In the genomic region with DNA sequence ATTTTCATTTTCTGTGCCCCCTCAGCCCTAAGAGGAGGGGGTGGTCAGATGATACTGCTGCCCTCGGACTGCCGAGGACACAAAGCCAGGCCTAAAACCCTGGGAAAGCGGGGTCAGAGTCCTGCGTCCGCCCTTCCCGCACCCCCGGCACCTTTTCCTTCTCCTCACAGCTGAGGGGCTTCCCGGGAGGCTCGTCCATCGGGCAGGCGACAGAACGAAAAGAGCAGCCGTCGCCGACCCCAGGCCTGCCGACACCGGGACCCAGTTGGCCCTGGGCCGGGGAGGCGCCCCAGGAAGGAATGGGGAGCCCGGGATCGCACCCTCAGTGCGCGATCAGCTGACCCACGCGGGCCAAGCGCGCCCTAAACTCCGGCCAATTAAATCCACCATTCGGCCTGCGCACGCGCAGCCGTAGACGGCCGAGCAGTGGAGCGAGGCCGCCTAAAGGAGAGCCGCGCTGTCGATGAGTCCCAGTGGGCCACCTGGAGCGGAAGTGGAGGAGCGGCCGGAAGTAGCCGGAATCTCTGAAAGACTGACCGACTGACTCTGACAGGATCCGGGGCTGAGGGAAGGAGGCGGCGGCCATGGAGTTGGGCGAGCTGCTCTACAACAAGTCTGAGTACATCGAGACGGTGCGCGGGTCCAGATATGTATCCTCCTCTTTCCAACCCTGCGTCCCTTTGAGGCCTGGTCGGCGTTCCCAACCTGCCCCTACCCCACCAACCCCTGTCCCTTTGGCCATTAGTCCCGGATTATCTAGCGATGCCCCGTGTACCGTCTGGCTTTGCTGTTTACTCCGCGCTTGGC, we compare ENCODE assay signal across 7 cellular contexts. TPM values are rescaled to one million over a fixed set of nuclear protein-coding genes. Genes with fewer than 3 reads are reported as not detected.
DNase-seq lines count a peak whose midpoint lies in the region; ATAC-seq and TF ChIP-seq lines count a peak whose summit lies in the region.

A gene (plus strand): TSS at position 508 of the 807 bp plus-strand sequence. CDS start 77 bp downstream, at position 585.
A gene (minus strand): TSS at position 352 of the 807 bp plus-strand sequence. CDS start 153 bp downstream, at position 199.

- WGBS in hepatocyte (ENCODE audit: low lambda C conversion rate, missing lambda C conversion rate) = 55% methylated on average over 62 of the region's 62 CpGs

- H3K4me1 ChIP-seq in hepatocyte (ENCODE audit: insufficient read depth) = no peaks in the 10 kb centered on the region

- H3K79me2 ChIP-seq in hepatocyte = peaks cover 32% of the 10 kb centered on the region

- DNase-seq in NCI-H2029 (lab: John Stamatoyannopoulos, UW) (peak; percentile 91), T-helper 22 cell (ENCODE audit: low read depth) (peak; percentile 74), astrocyte of the hippocampus (ENCODE audit: low read depth, low spot score) (peak; percentile 97), hepatocyte (ENCODE audit: low spot score) (peak; percentile 92), renal cortical epithelial cell (ENCODE audit: low read depth) (peak; percentile 86)

- TF ChIP-seq POLR2A in GM18505 (IDR thresholded peaks at IDR 0.05; ENCODE audit: borderline replicate concordance, extremely low read depth, insufficient read depth, insufficient read length) = peak; percentile 80

- H3K9me3 ChIP-seq in hepatocyte (ENCODE audit: low read depth) = no peaks in the 10 kb centered on the region

- peak within 1 kb of the TSS; percentile 67 for H3K4me3 ChIP-seq in hepatocyte

- no peaks in the 10 kb centered on the region for H3K27me3 ChIP-seq in hepatocyte

- H4K20me1 ChIP-seq in hepatocyte (ENCODE audit: insufficient read depth, poor library complexity, severe bottlenecking) = no peaks in the 10 kb centered on the region

- H3K27ac ChIP-seq in hepatocyte = peak within 1 kb of the TSS; percentile 91

- ATAC-seq in GM18505 (IDR thresholded peaks at IDR 0.05; ENCODE audit: unreplicated experiment) (peak; percentile 93), HG02973 (IDR thresholded peaks at IDR 0.05; ENCODE audit: unreplicated experiment) (peak; percentile 90)

- no peaks in the 10 kb centered on the region for H3K36me3 ChIP-seq in hepatocyte (replicated peaks; ENCODE audit: insufficient read depth, low read depth)

- no peaks in the 10 kb centered on the region for H3K9me2 ChIP-seq in hepatocyte (replicated peaks; ENCODE audit: insufficient read depth)

- H2AFZ ChIP-seq in hepatocyte = peak within 1 kb of the TSS; percentile 83

- peak within 1 kb of the TSS; percentile 80 for H3K4me2 ChIP-seq in hepatocyte

- TF ChIP-seq CTCF in hepatocyte (IDR thresholded peaks at IDR 0.05; ENCODE audit: poor library complexity) = no peak

RNA-seq across cellular contexts. Expression of the first gene that starts in this region (rescaled TPM):
- 24.0 and 31.7 TPM in 2 replicates for total RNA-seq in hepatocyte
- polyA plus RNA-seq in hepatocyte = 9.8 and 23.3 TPM in 2 replicates
- 64.8 and 123 TPM in 2 replicates for total RNA-seq in renal cortical epithelial cell

RNA-seq across cellular contexts. Expression of the second gene that starts in this region (rescaled TPM):
- 4.3 and 6.6 TPM in 2 replicates for total RNA-seq in hepatocyte
- 2.6 and 4.5 TPM in 2 replicates for polyA plus RNA-seq in hepatocyte
- 12.5 and 15.4 TPM in 2 replicates for total RNA-seq in renal cortical epithelial cell

Comparison
In these comparisons a context has a peak if more than half of its experiments do, and no peak if none do; other contexts are left out.
1. Peak in every context shown above with its lines: DNase-seq, ATAC-seq, H3K4me3 ChIP-seq and H3K27ac ChIP-seq.